In genomic region chr3:103295974-103296570, GRCh38 we compare ENCODE assay signal across 1 cellular context.
TF ChIP-seq lines count a peak whose summit lies in the region.

No MANE protein-coding gene starts in this region.

TF ChIP-seq in WTC11, 78 proteins besides CTCF, POLR2A, EP300 and RAD21 (continued from another document):
- TF ChIP-seq USF1 (CRISPR knock-in tag; IDR thresholded peaks at IDR 0.05), result no peak
- TF ChIP-seq HMGA2 (CRISPR knock-in tag; IDR thresholded peaks at IDR 0.05), result no peak
- no peak for TF ChIP-seq TEAD4 (CRISPR knock-in tag; IDR thresholded peaks at IDR 0.05)
- TF ChIP-seq MAX (CRISPR knock-in tag; IDR thresholded peaks at IDR 0.05), result no peak
- TF ChIP-seq STAT6 (CRISPR knock-in tag; conservative IDR thresholded peaks at IDR 0.05; ENCODE audit: low read depth), result no peak
TF ChIP-seq in WTC11: peak in this region for 0.
